Comparison of ENCODE assay signal across 8 cellular contexts in genomic region chr11:76380977-76381719, GRCh38. TPM values are rescaled to one million over a fixed set of nuclear protein-coding genes. Genes with fewer than 3 reads are reported as not detected.
DNase-seq lines count a peak whose midpoint lies in the region; ATAC-seq and TF ChIP-seq lines count a peak whose summit lies in the region.

Gene GVQW3 (plus strand): TSS chr11:76381323. CDS start chr11:76381829, 506 bp downstream.
Gene THAP12 (minus strand): TSS chr11:76381132. CDS start chr11:76380836, 296 bp downstream.

- H3K9me3 ChIP-seq in right atrium auricular region (no peaks in the 10 kb centered on the region), uterus (no peaks in the 10 kb centered on the region)

- POLR2A ChIA-PET in T-cell (lab: Charles Lee), result no interaction called here

- TF ChIP-seq POLR2A in GM15510 (IDR thresholded peaks at IDR 0.05; ENCODE audit: borderline replicate concordance, extremely low read depth, insufficient read length) (peak; percentile 72), uterus (IDR thresholded peaks at IDR 0.05) (peak; percentile 80 to 81)

- ATAC-seq in HG02884 (IDR thresholded peaks at IDR 0.05; ENCODE audit: unreplicated experiment) (peak; percentile 67), T-cell (replicated peaks in 1 of 4) (peak; percentile 89 to 94 (median 90))

- H3K36me3 Mint-ChIP-seq in T-cell, result peaks cover 9% of the 10 kb centered on the region

- no peaks in the 10 kb centered on the region for H3K27me3 Mint-ChIP-seq in T-cell

- TF ChIP-seq CTCF in right atrium auricular region (IDR thresholded peaks at IDR 0.05) (peak in 1 of 2 donors; percentile 21), uterus (IDR thresholded peaks at IDR 0.05) (peak in 3 of 4 experiments; percentile 25 to 39 (median 31))

- H3K27ac ChIP-seq in right atrium auricular region (peak within 1 kb of the TSS; percentile 75 to 81), uterus (peak within 1 kb of the TSS; percentile 80 to 81)

- H3K4me3 Mint-ChIP-seq in T-cell, result peak within 1 kb of the TSS; percentile 91 to 95 (median 95)

- H3K36me3 ChIP-seq in right atrium auricular region (no peaks in the 10 kb centered on the region), uterus (no peaks in the 10 kb centered on the region)

- no peaks in the 10 kb centered on the region for H3K9me3 Mint-ChIP-seq in T-cell

- peak; percentile 98 for DNase-seq in NCI-H146 (lab: John Stamatoyannopoulos, UW)
- DNase-seq in T-cell, result peak; percentile 95 to 98 (median 97)
- peak; percentile 92 for DNase-seq in amniotic stem cell (lab: John Stamatoyannopoulos, UW)
- peak; percentile 95 for DNase-seq in right atrium auricular region (ENCODE audit: low spot score)
- peak; percentile 91 for DNase-seq in pulmonary artery endothelial cell (ENCODE audit: low read depth, low spot score)
- peak; percentile 98 to 99 for DNase-seq in uterus

- intact Hi-C loops in uterus (cut with DNase I; ENCODE audit: low total_unique reads), result no loop called here

- peaks cover 0 to 40% of the 10 kb centered on the region in 2 donors for H3K4me1 ChIP-seq in right atrium auricular region
- peaks cover 5 to 8% of the 10 kb centered on the region in 2 donors for H3K4me1 ChIP-seq in uterus

- H3K4me3 ChIP-seq in right atrium auricular region, result peak within 1 kb of the TSS; percentile 66 to 95
- H3K4me3 ChIP-seq in uterus, result peak within 1 kb of the TSS; percentile 58 to 96

- peaks cover 67 to 70% (median 69%) of the 10 kb centered on the region in 3 donors for H3K4me1 Mint-ChIP-seq in T-cell

- H3K27me3 ChIP-seq in right atrium auricular region (no peaks in the 10 kb centered on the region), uterus (no peaks in the 10 kb centered on the region)

- CTCF ChIA-PET in T-cell (lab: Charles Lee), result no interaction called here

- peak within 1 kb of the TSS; percentile 88 to 89 for H3K27ac Mint-ChIP-seq in T-cell

RNA-seq across cellular contexts. Expression of gene GVQW3, which starts in this region (rescaled TPM):
- total RNA-seq in T-cell, result 1 to 10 TPM; 4.1 to 8.3 (median 5.9) TPM
- under 1 TPM; 0.89 to 0.90 TPM for total RNA-seq in right atrium auricular region
- 0.79 and 0.85 TPM in 2 replicates for total RNA-seq in pulmonary artery endothelial cell
- 10 to 100 TPM in 2 of 4 donors, 1 to 10 TPM in 2; 3.2 to 13.6 (median 8.4) TPM for total RNA-seq in uterus

RNA-seq across cellular contexts. Expression of gene THAP12, which starts in this region (rescaled TPM):
- 10 to 100 TPM; 41.0 to 51.3 (median 49.0) TPM for total RNA-seq in T-cell
- 10 to 100 TPM; 15.1 to 16.2 TPM for total RNA-seq in right atrium auricular region
- 45.2 and 51.6 TPM in 2 replicates for total RNA-seq in pulmonary artery endothelial cell
- 100 to 1,000 TPM in 1 of 4 donors, 10 to 100 TPM in 3; 12.0 to 104 (median 55.6) TPM for total RNA-seq in uterus

Comparison
In these comparisons a context has a peak if more than half of its experiments do, and no peak if none do; other contexts are left out.
1. Peak in every context shown above with its lines: DNase-seq, ATAC-seq, H3K4me3 ChIP-seq and H3K27ac ChIP-seq.